In the genomic region with DNA sequence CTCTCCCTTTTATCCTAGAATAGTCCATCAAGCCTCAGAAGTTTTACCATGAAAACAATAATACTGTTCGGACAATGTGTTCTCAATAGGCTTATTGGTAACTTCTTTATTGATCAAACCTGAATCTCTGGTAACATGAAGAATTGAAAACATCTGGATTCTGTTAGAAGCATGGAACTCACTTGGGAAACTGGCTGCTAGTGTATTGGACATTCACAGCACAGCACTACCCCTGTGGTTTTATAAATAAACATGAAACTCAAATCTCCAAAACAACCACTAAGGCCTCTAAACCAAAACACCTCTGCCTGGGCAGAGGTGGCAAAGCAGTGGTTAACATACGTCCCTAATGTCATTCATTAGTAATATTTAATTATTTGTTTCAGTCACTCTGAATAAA, we compare ENCODE assay signal across 20 cellular contexts.
"Had no signal": no experiment of that assay in that cellular context is flagged by ENCODE, and none has a peak within 500 bp of the region (broad histone marks: within the 10 kb centered on the region; RNA-seq: fewer than 3 reads in every experiment).

No MANE protein-coding gene starts in this region.

- H3K27ac ChIP-seq: gastroesophageal sphincter, heart left ventricle, ovary, prostate gland, upper lobe of right lung had no signal

- DNase-seq: activated CD4-positive, alpha-beta T cell treated with anti-CD3 and anti-CD28 coated beads for 4 hours; activated CD4-positive, alpha-beta T cell treated with anti-CD3 and anti-CD28 coated beads, Interleukin-2, amount 50 U/mL, for 48 hours; activated CD4-positive, CD25-positive, alpha-beta regulatory T cell; activated CD8-positive, alpha-beta memory T cell treated with anti-CD3 and anti-CD28 coated beads, Interleukin-2, amount 50 U/mL, for 48 hours; activated naive CD4-positive, alpha-beta T cell treated with Interleukin-2 at 50 U/mL for 16 hours; activated naive CD8-positive, alpha-beta T cell treated with anti-CD3 and anti-CD28 coated beads for 36 hours; activated T-cell treated with anti-CD3 and anti-CD28 coated beads, Interleukin-2, amount 50 U/mL, for 4 hours; effector CD4-positive, alpha-beta T cell; heart left ventricle; left ventricle myocardium superior; mammary epithelial cell; ovary; stimulated activated CD4-positive, alpha-beta T cell treated with anti-CD3 and anti-CD28 coated beads, Interleukin-12 subunit alpha, Interleukin-12 subunit beta, amount 100 ng/mL, for 4 hours; stimulated activated CD4-positive, alpha-beta T cell treated with anti-CD3 and anti-CD28 coated beads, Interleukin-4, amount 100 ng/mL, for 4 hours; stimulated activated naive CD8-positive, alpha-beta T cell treated with anti-CD3 and anti-CD28 coated beads, Interleukin-15, Interleukin-2, amounts not matched to agents 100 U/mL and 50 U/mL, for 24 hours; T-helper 17 cell; upper lobe of right lung had no signal

- H3K9me3 ChIP-seq: gastroesophageal sphincter, heart left ventricle, ovary, prostate gland, upper lobe of right lung had no signal

- H3K27me3 ChIP-seq: gastroesophageal sphincter, heart left ventricle, ovary, upper lobe of right lung had no signal

- ATAC-seq: activated T-cell treated with anti-CD3 and anti-CD28 coated beads, Interleukin-2, amount 50 U/mL, for 4 hours; gastroesophageal sphincter; heart left ventricle; left ventricle myocardium superior; natural killer cell treated with Interleukin-12 subunit alpha and Interleukin-12 subunit beta and Interleukin-15 and Interleukin-18, amount 100 ng/mL, for 72 hours; stimulated activated naive CD8-positive, alpha-beta T cell treated with anti-CD3 and anti-CD28 coated beads, Interleukin-15, Interleukin-2, amounts not matched to agents 100 U/mL and 50 U/mL, for 24 hours; T-helper 17 cell had no signal

- H3K4me1 ChIP-seq: gastroesophageal sphincter, heart left ventricle, prostate gland, upper lobe of right lung had no signal

- H3K36me3 ChIP-seq: gastroesophageal sphincter, heart left ventricle, ovary, prostate gland, upper lobe of right lung had no signal

- H3K4me3 ChIP-seq: gastroesophageal sphincter, heart left ventricle, ovary, prostate gland, upper lobe of right lung had no signal
